ENCODE assay signal across 8 cellular contexts in the genomic region with DNA sequence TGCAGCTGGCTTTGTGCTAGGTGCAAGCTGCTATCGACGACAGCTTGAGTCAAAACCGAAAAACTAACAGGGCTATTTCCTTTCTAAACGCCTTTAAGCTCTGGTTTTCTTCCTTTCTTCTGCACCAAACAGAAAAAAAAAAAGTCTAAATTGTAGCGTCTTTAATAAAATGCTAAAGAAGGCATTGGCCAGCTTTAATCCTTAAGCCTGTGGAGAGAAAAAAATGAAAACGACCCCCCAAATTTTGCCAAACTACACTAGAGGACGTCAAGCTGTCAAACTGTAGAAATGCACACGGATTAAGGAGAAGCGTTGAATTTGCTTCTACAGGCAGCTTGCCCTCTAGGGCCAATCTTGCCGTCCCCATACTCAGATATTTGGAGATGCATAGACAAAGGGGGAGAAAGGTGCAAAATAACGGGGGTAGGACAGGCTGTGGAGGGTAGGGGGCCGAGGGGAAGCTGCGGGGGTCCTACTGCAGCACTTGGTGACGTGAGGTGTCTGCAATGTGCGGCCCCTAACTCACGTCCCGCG. TPM values are rescaled to one million over a fixed set of nuclear protein-coding genes. Genes with fewer than 3 reads are reported as not detected.
A peak's percentile ranks its signal among the peaks of the same experiment; 100 is the strongest.
DNase-seq lines count a peak whose midpoint lies in the region; ATAC-seq and TF ChIP-seq lines count a peak whose summit lies in the region.

No MANE protein-coding gene starts in this region.

- intact Hi-C loops in activated T-helper 1 cell treated with anti-CD3 and anti-CD28 coated beads, Interleukin-12 subunit alpha, Interleukin-12 subunit beta, Interleukin-2, Interleukin-4 antibody, amounts not matched to agents 30 ng/mL and 10 ng/mL and 1 ng/mL, durations not matched to agents 14 hours and 24 hours and 36 hours (cut with micrococcal nuclease), result loop anchor here (2.0 to 10.0 kb wide), 5 partner anchors 13 to 1719 kb away; a partner anchor contains a TSS
- intact Hi-C loops in lower lobe of right lung (cut with DNase I), result no loop called here

- H3K27ac Mint-ChIP-seq in CD8-positive, alpha-beta memory T cell, result peak overlapping the region in 3 of 8 donors; percentile 58 to 74 (median 67)
- H3K27ac Mint-ChIP-seq in activated T-helper 1 cell treated with anti-CD3 and anti-CD28 coated beads, Interleukin-12 subunit alpha, Interleukin-12 subunit beta, Interleukin-2, Interleukin-4 antibody, amounts not matched to agents 30 ng/mL and 10 ng/mL and 1 ng/mL, durations not matched to agents 14 hours and 24 hours and 36 hours, result peak overlapping the region; percentile 50

- H3K9me3 Mint-ChIP-seq in CD8-positive, alpha-beta memory T cell, result peaks cover 4 to 25% (median 23%) of the 10 kb centered on the region in 5 donors
- peaks cover 10% of the 10 kb centered on the region for H3K9me3 Mint-ChIP-seq in activated T-helper 1 cell treated with anti-CD3 and anti-CD28 coated beads, Interleukin-12 subunit alpha, Interleukin-12 subunit beta, Interleukin-2, Interleukin-4 antibody, amounts not matched to agents 30 ng/mL and 10 ng/mL and 1 ng/mL, durations not matched to agents 14 hours and 24 hours and 36 hours

- peaks cover 0 to 6% (median 3%) of the 10 kb centered on the region in 3 donors for H3K36me3 Mint-ChIP-seq in CD8-positive, alpha-beta memory T cell
- H3K36me3 Mint-ChIP-seq in activated T-helper 1 cell treated with anti-CD3 and anti-CD28 coated beads, Interleukin-12 subunit alpha, Interleukin-12 subunit beta, Interleukin-2, Interleukin-4 antibody, amounts not matched to agents 30 ng/mL and 10 ng/mL and 1 ng/mL, durations not matched to agents 14 hours and 24 hours and 36 hours (ENCODE audit: low read depth), result peaks cover 7% of the 10 kb centered on the region

- no peak for TF ChIP-seq CTCF in lower lobe of right lung (IDR thresholded peaks at IDR 0.05)

- H3K4me3 Mint-ChIP-seq in CD8-positive, alpha-beta memory T cell, result peak overlapping the region; percentile 71 to 90 (median 79)
- peak overlapping the region; percentile 81 for H3K4me3 Mint-ChIP-seq in activated T-helper 1 cell treated with anti-CD3 and anti-CD28 coated beads, Interleukin-12 subunit alpha, Interleukin-12 subunit beta, Interleukin-2, Interleukin-4 antibody, amounts not matched to agents 30 ng/mL and 10 ng/mL and 1 ng/mL, durations not matched to agents 14 hours and 24 hours and 36 hours

- no peaks in the 10 kb centered on the region for H3K36me3 ChIP-seq in CD8-positive, alpha-beta memory T cell (ENCODE audit: insufficient read depth, low read length)
- no peaks in the 10 kb centered on the region for H3K36me3 ChIP-seq in HAP-1 (replicated peaks)
- H3K36me3 ChIP-seq in lower lobe of right lung, result no peaks in the 10 kb centered on the region

- H3K27me3 ChIP-seq in CD8-positive, alpha-beta memory T cell (ENCODE audit: insufficient read depth, low read length, poor library complexity, severe bottlenecking), result peaks cover 59% of the 10 kb centered on the region
- H3K27me3 ChIP-seq in HAP-1 (ENCODE audit: low read depth), result peaks cover 2% of the 10 kb centered on the region; the same call in 1 of the 2 replicates
- H3K27me3 ChIP-seq in lower lobe of right lung (ENCODE audit: low read depth), result peaks cover 73% of the 10 kb centered on the region

- no peak overlapping the region for H3K27ac ChIP-seq in CD8-positive, alpha-beta memory T cell (ENCODE audit: low read depth, low read length)
- H3K27ac ChIP-seq in lower lobe of right lung, result peak overlapping the region; percentile 58

- no peaks in the 10 kb centered on the region for H3K9me3 ChIP-seq in CD8-positive, alpha-beta memory T cell (ENCODE audit: low read length)
- H3K9me3 ChIP-seq in HAP-1, result no peaks in the 10 kb centered on the region
- H3K9me3 ChIP-seq in lower lobe of right lung, result no peaks in the 10 kb centered on the region

- no peak for DNase-seq in CD8-positive, alpha-beta memory T cell
- DNase-seq in HAP-1 (ENCODE audit: low spot score in 2 of 2) (peak in 1 of 2 experiments; percentile 42), lower lobe of right lung (no peak), A172 (ENCODE audit: low spot score) (no peak), NCI-H345 (lab: John Stamatoyannopoulos, UW) (no peak), COLO668 (lab: John Stamatoyannopoulos, UW; ENCODE audit: unreplicated experiment) (no peak)
- no peak for DNase-seq in activated T-helper 1 cell treated with anti-CD3 and anti-CD28 coated beads, Interleukin-12 subunit alpha, Interleukin-12 subunit beta, Interleukin-2, Interleukin-4 antibody, amounts not matched to agents 30 ng/mL and 10 ng/mL and 1 ng/mL, durations not matched to agents 14 hours and 24 hours and 36 hours (ENCODE audit: low spot score)

- H3K27me3 Mint-ChIP-seq in CD8-positive, alpha-beta memory T cell, result peaks cover 61 to 71% of the 10 kb centered on the region in 2 donors
- peaks cover 70% of the 10 kb centered on the region for H3K27me3 Mint-ChIP-seq in activated T-helper 1 cell treated with anti-CD3 and anti-CD28 coated beads, Interleukin-12 subunit alpha, Interleukin-12 subunit beta, Interleukin-2, Interleukin-4 antibody, amounts not matched to agents 30 ng/mL and 10 ng/mL and 1 ng/mL, durations not matched to agents 14 hours and 24 hours and 36 hours (ENCODE audit: insufficient read depth)

- H3K4me1 Mint-ChIP-seq in CD8-positive, alpha-beta memory T cell, result peaks cover 35 to 58% (median 41%) of the 10 kb centered on the region in 3 donors
- H3K4me1 Mint-ChIP-seq in activated T-helper 1 cell treated with anti-CD3 and anti-CD28 coated beads, Interleukin-12 subunit alpha, Interleukin-12 subunit beta, Interleukin-2, Interleukin-4 antibody, amounts not matched to agents 30 ng/mL and 10 ng/mL and 1 ng/mL, durations not matched to agents 14 hours and 24 hours and 36 hours (ENCODE audit: low read depth), result peaks cover 40% of the 10 kb centered on the region

- H3K4me1 ChIP-seq in CD8-positive, alpha-beta memory T cell (ENCODE audit: insufficient read depth, low read length), result peaks cover 47% of the 10 kb centered on the region
- H3K4me1 ChIP-seq in HAP-1 (0 out of 2 replicates have a peak, but pooled peaks cover 4% of the 10 kb centered on the region), lower lobe of right lung (peaks cover 33% of the 10 kb centered on the region)

- POLR2A ChIA-PET in CD8-positive, alpha-beta memory T cell (lab: Charles Lee), result interaction anchor here (0.6 to 1.1 kb wide), 2 partner anchors 10 to 747 kb away, joined by 3 to 5 read pairs; a partner anchor contains a TSS

- no peak for ATAC-seq in lower lobe of right lung
- no peak for ATAC-seq in HG02938 (IDR thresholded peaks at IDR 0.05; ENCODE audit: unreplicated experiment)

- CTCF ChIA-PET in CD8-positive, alpha-beta memory T cell (lab: Charles Lee), result interaction anchor here (1.2 to 2.5 kb wide), 2 partner anchors 14 to 32 kb away, joined by 3 to 11 read pairs; no protein-coding TSS in a partner anchor

- H3K4me3 ChIP-seq in CD8-positive, alpha-beta memory T cell (ENCODE audit: low read length), result peak overlapping the region; percentile 50
- H3K4me3 ChIP-seq in HAP-1 (peak overlapping the region; percentile 65), lower lobe of right lung (peak overlapping the region; percentile 57)

- in situ Hi-C loops in HAP-1 (cut with MboI; ENCODE audit: low sequenced_read_pairs), result no loop called here

RNA-seq across cellular contexts. Expression of a gene that starts 1.5 kb away (rescaled TPM):
- under 1 TPM in 1 of 2 experiments, not detected in 1; 0.24 TPM for total RNA-seq in CD8-positive, alpha-beta memory T cell
- polyA plus RNA-seq in CD8-positive, alpha-beta memory T cell, result 0.61 TPM
- total RNA-seq in activated T-helper 1 cell treated with anti-CD3 and anti-CD28 coated beads, Interleukin-12 subunit alpha, Interleukin-12 subunit beta, Interleukin-2, Interleukin-4 antibody, amounts not matched to agents 30 ng/mL and 10 ng/mL and 1 ng/mL, durations not matched to agents 14 hours and 24 hours and 36 hours, result 2.8 and 3.0 TPM in 2 replicates
- total RNA-seq in lower lobe of right lung, result 15.0 TPM
- 6.5 and 8.7 TPM in 2 replicates for total RNA-seq in A172 (2014; rRNA removed; shearing (Covaris generic))
